ENCODE assay signal across 2 cellular contexts in genomic region chr2:119049968-119050657, GRCh38.
TF ChIP-seq lines count a peak whose summit lies in the region.

No MANE protein-coding gene starts in this region.

TF ChIP-seq in SK-N-SH, 30 proteins besides CTCF, POLR2A, EP300 and RAD21 (continued from another document):
- no peak for TF ChIP-seq MEF2A (IDR thresholded peaks at IDR 0.05; ENCODE audit: borderline replicate concordance, low read depth)
- TF ChIP-seq PBX3 (IDR thresholded peaks at IDR 0.05), result no peak
- no peak for TF ChIP-seq GABPA (IDR thresholded peaks at IDR 0.05; ENCODE audit: low read depth)
- no peak for TF ChIP-seq TAF1 (IDR thresholded peaks at IDR 0.05; ENCODE audit: borderline replicate concordance, low read depth, low read length)

TF ChIP-seq in SK-N-SH treated with all-trans-retinoic acid at 6 μM for 48 hours, 23 proteins besides CTCF, POLR2A, EP300 and RAD21:
- TF ChIP-seq, protein P1, sequence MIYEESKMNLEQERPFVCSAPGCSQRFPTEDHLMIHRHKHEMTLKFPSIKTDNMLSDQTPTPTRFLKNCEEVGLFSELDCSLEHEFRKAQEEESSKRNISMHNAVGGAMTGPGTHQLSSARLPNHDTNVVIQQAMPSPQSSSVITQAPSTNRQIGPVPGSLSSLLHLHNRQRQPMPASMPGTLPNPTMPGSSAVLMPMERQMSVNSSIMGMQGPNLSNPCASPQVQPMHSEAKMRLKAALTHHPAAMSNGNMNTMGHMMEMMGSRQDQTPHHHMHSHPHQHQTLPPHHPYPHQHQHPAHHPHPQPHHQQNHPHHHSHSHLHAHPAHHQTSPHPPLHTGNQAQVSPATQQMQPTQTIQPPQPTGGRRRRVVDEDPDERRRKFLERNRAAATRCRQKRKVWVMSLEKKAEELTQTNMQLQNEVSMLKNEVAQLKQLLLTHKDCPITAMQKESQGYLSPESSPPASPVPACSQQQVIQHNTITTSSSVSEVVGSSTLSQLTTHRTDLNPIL (CRISPR knock-in tag; IDR thresholded peaks at IDR 0.05; ENCODE audit: low read depth), result no peak
- TF ChIP-seq ISL1 (CRISPR knock-in tag; IDR thresholded peaks at IDR 0.05) (no peak), RARB (CRISPR knock-in tag; IDR thresholded peaks at IDR 0.05) (no peak), ZFP3 (CRISPR knock-in tag; IDR thresholded peaks at IDR 0.05) (no peak), GLIS3 (CRISPR knock-in tag; IDR thresholded peaks at IDR 0.05) (no peak), SNAI2 (CRISPR knock-in tag; IDR thresholded peaks at IDR 0.05) (no peak), PATZ1 (CRISPR knock-in tag; IDR thresholded peaks at IDR 0.05; ENCODE audit: borderline replicate concordance) (no peak), TOX (CRISPR knock-in tag; IDR thresholded peaks at IDR 0.05; ENCODE audit: borderline replicate concordance) (no peak)
- TF ChIP-seq, protein P2, sequence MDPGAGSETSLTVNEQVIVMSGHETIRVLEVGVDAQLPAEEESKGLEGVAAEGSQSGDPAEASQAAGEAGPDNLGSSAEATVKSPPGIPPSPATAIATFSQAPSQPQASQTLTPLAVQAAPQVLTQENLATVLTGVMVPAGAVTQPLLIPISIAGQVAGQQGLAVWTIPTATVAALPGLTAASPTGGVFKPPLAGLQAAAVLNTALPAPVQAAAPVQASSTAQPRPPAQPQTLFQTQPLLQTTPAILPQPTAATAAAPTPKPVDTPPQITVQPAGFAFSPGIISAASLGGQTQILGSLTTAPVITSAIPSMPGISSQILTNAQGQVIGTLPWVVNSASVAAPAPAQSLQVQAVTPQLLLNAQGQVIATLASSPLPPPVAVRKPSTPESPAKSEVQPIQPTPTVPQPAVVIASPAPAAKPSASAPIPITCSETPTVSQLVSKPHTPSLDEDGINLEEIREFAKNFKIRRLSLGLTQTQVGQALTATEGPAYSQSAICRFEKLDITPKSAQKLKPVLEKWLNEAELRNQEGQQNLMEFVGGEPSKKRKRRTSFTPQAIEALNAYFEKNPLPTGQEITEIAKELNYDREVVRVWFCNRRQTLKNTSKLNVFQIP (CRISPR knock-in tag; IDR thresholded peaks at IDR 0.05; ENCODE audit: borderline replicate concordance, low read depth), result no peak
